In the genomic region with DNA sequence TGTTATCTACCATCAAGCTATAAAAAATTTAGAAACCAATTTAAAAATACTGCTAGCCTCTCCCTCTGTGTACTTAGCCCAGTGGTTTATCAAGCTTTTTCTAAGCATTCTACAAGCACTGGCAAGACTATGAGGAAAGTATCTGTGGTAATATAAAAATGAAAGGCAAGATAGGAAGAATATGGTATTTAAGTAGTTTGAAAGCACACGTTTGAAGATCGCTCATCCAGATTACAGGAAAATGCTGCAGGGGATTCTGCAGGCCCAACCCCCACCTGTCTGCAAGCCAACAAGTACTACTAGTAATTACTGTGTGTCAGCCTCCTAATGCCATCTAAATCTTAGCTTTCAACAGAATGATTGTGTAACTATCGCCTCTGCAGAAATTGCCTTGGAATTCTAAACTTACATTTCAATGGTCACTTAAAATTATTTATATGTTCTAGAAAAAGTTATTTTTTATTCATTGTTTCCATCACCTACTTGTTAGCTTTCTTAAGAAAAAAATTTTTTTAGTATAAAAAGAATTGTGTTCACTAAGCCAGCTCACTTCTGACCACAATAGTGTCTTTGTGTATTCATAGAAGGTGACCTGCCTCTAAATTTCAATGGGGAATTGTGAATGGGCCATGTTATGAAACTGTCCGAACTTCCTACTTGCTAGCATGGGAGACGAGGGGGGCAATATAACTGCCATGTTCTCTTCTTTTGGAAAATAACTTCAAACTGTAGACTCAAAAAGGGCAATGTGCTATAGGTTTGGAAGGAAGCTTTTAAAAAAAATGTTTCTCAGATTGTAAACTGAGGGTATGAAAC, we compare ENCODE assay signal across 1 cellular context.
TF ChIP-seq lines count a peak whose summit lies in the region.

No MANE protein-coding gene starts in this region.

TF ChIP-seq in K562, 482 proteins besides CTCF, POLR2A, EP300 and RAD21:
- no peak for TF ChIP-seq JUN (IDR thresholded peaks at IDR 0.05; ENCODE audit: borderline replicate concordance, low read depth, low read length)
- TF ChIP-seq JUN (CRISPR knock-in tag; IDR thresholded peaks at IDR 0.05; ENCODE audit: borderline replicate concordance), result no peak
- TF ChIP-seq, protein P1, sequence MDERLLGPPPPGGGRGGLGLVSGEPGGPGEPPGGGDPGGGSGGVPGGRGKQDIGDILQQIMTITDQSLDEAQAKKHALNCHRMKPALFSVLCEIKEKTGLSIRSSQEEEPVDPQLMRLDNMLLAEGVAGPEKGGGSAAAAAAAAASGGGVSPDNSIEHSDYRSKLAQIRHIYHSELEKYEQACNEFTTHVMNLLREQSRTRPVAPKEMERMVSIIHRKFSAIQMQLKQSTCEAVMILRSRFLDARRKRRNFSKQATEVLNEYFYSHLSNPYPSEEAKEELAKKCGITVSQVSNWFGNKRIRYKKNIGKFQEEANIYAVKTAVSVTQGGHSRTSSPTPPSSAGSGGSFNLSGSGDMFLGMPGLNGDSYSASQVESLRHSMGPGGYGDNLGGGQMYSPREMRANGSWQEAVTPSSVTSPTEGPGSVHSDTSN (CRISPR knock-in tag; IDR thresholded peaks at IDR 0.05; ENCODE audit: low read depth), result no peak
- TF ChIP-seq, protein P1 (tag; conservative IDR thresholded peaks at IDR 0.05; ENCODE audit: low read depth), result peak; percentile 72
- TF ChIP-seq NRF1 (conservative IDR thresholded peaks at IDR 0.05 in 1 of 2, IDR thresholded peaks at IDR 0.05 in 1 of 2), result no peak
- no peak for TF ChIP-seq CBX2 (IDR thresholded peaks at IDR 0.05; ENCODE audit: insufficient read depth, low read length, poor library complexity, severe bottlenecking)
- TF ChIP-seq, protein P2, sequence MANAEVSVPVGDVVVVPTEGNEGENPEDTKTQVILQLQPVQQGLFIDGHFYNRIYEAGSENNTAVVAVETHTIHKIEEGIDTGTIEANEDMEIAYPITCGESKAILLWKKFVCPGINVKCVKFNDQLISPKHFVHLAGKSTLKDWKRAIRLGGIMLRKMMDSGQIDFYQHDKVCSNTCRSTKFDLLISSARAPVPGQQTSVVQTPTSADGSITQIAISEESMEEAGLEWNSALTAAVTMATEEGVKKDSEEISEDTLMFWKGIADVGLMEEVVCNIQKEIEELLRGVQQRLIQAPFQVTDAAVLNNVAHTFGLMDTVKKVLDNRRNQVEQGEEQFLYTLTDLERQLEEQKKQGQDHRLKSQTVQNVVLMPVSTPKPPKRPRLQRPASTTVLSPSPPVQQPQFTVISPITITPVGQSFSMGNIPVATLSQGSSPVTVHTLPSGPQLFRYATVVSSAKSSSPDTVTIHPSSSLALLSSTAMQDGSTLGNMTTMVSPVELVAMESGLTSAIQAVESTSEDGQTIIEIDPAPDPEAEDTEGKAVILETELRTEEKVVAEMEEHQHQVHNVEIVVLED (CRISPR knock-in tag; IDR thresholded peaks at IDR 0.05), result no peak
- TF ChIP-seq CBX8 (IDR thresholded peaks at IDR 0.05; ENCODE audit: borderline replicate concordance, extremely low read depth, low read depth, low read length, poor library complexity, severe bottlenecking), result peak; percentile 88
- TF ChIP-seq CEBPB (tag; IDR thresholded peaks at IDR 0.05), result peak; percentile 27; the same call in 1 of the 2 replicates
- no peak for TF ChIP-seq CEBPG (CRISPR knock-in tag; IDR thresholded peaks at IDR 0.05)
- peak in 1 of 2 experiments; percentile 68; a peak in 3 of 4 replicates for TF ChIP-seq CEBPG (tag; conservative IDR thresholded peaks at IDR 0.05 in 1 of 2, IDR thresholded peaks at IDR 0.05 in 1 of 2)
- TF ChIP-seq ZNF695 (CRISPR knock-in tag; IDR thresholded peaks at IDR 0.05), result no peak
